ENCODE assay signal across 11 cellular contexts in genomic region chr18:51135795-51136194, GRCh38.
DNase-seq lines count a peak whose midpoint lies in the region; ATAC-seq and TF ChIP-seq lines count a peak whose summit lies in the region.
"Had no signal": no experiment of that assay in that cellular context is flagged by ENCODE, and none has a peak within 500 bp of the region (broad histone marks: within the 10 kb centered on the region; RNA-seq: fewer than 3 reads in every experiment).

No MANE protein-coding gene starts in this region.

- ATAC-seq in HG02571 (IDR thresholded peaks at IDR 0.05; ENCODE audit: unreplicated experiment) = no peak
- ATAC-seq: left lobe of liver had no signal

- in situ Hi-C loops in astrocyte of the spinal cord (cut with HindIII; ENCODE audit: low sequenced_read_pairs) = no loop called here

- no peak overlapping the region for H3K4me3 Mint-ChIP-seq in activated CD4-positive, alpha-beta T cell treated with anti-CD3 and anti-CD28 coated beads, Interleukin-2, amount 10 ng/mL, durations not matched to agents 7 days and 5 days
- peak overlapping the region; percentile 86; the same call in 1 of the 2 replicates for H3K4me3 Mint-ChIP-seq in HFFc6
- H3K4me3 Mint-ChIP-seq: dendritic cell treated with granulocyte-macrophage colony-stimulating factor and Interleukin-4, amounts not matched to agents 40 ng/mL and 50 ng/mL, for 4 days had no signal

- peak overlapping the region; percentile 77 for H3K4me2 ChIP-seq in skeletal muscle satellite cell (ENCODE audit: low read length)

- H3K27me3 ChIP-seq in skeletal muscle satellite cell (ENCODE audit: control insufficient read depth, insufficient read depth, low read length) = no peaks in the 10 kb centered on the region

- no peak overlapping the region for H3K9ac ChIP-seq in skeletal muscle satellite cell (ENCODE audit: low read depth, low read length)

- peak; percentile 58 for TF ChIP-seq CTCF in HFFc6 (IDR thresholded peaks at IDR 0.05)
- TF ChIP-seq CTCF in astrocyte of the spinal cord (IDR thresholded peaks at IDR 0.05; ENCODE audit: low read depth, low read length) = peak; percentile 38

- no peaks in the 10 kb centered on the region for H3K9me3 ChIP-seq in skeletal muscle satellite cell (replicated peaks; ENCODE audit: low read length)

- no peaks in the 10 kb centered on the region for H3K9me3 Mint-ChIP-seq in activated CD4-positive, alpha-beta T cell treated with anti-CD3 and anti-CD28 coated beads, Interleukin-2, amount 10 ng/mL, durations not matched to agents 7 days and 5 days
- H3K9me3 Mint-ChIP-seq in HFFc6 = no peaks in the 10 kb centered on the region
- H3K9me3 Mint-ChIP-seq: dendritic cell treated with granulocyte-macrophage colony-stimulating factor and Interleukin-4, amounts not matched to agents 40 ng/mL and 50 ng/mL, for 4 days had no signal

- H3K4me3 ChIP-seq in astrocyte of the spinal cord (ENCODE audit: low read depth, low read length) (no peak overlapping the region), skeletal muscle satellite cell (ENCODE audit: low read length) (no peak overlapping the region)

- no peaks in the 10 kb centered on the region for H3K36me3 Mint-ChIP-seq in activated CD4-positive, alpha-beta T cell treated with anti-CD3 and anti-CD28 coated beads, Interleukin-2, amount 10 ng/mL, durations not matched to agents 7 days and 5 days (ENCODE audit: low read depth)
- no peaks in the 10 kb centered on the region for H3K36me3 Mint-ChIP-seq in HFFc6 (ENCODE audit: low read depth)

- no peaks in the 10 kb centered on the region for H3K36me3 ChIP-seq in skeletal muscle satellite cell (ENCODE audit: insufficient read depth, low read length)

- H3K4me1 Mint-ChIP-seq in activated CD4-positive, alpha-beta T cell treated with anti-CD3 and anti-CD28 coated beads, Interleukin-2, amount 10 ng/mL, durations not matched to agents 7 days and 5 days = no peaks in the 10 kb centered on the region
- peaks cover 23% of the 10 kb centered on the region for H3K4me1 Mint-ChIP-seq in HFFc6 (ENCODE audit: low read depth)

- peak; percentile 11 to 12 for DNase-seq in activated CD4-positive, alpha-beta T cell treated with anti-CD3 and anti-CD28 coated beads for 4 hours
- no peak for DNase-seq in activated CD4-positive, alpha-beta T cell treated with anti-CD3 and anti-CD28 coated beads, Interleukin-2, amount 10 ng/mL, durations not matched to agents 7 days and 5 days
- DNase-seq in HFFc6 (no peak), astrocyte of the spinal cord (ENCODE audit: low read depth, low spot score) (no peak), HPDE6-E6E7 (ENCODE audit: extremely low spot score) (no peak), ecto neural progenitor cell (ENCODE audit: low spot score) (no peak)
- DNase-seq: stimulated activated CD4-positive, alpha-beta T cell treated with anti-CD3 and anti-CD28 coated beads, Interleukin-4, amount 100 ng/mL, for 1 hour had no signal

- H3K4me1 ChIP-seq in skeletal muscle satellite cell (ENCODE audit: control insufficient read depth, insufficient read depth, low read length) = peaks cover 17% of the 10 kb centered on the region

- POLR2A ChIA-PET in activated CD4-positive, alpha-beta T cell treated with anti-CD3 and anti-CD28 coated beads, Interleukin-2, amount 10 ng/mL, durations not matched to agents 7 days and 5 days (lab: Charles Lee) = interaction anchor here (1.1 kb wide), 1 partner anchor 61 kb away, joined by 5 read pairs; no protein-coding TSS in a partner anchor

- H3K27ac Mint-ChIP-seq in activated CD4-positive, alpha-beta T cell treated with anti-CD3 and anti-CD28 coated beads, Interleukin-2, amount 10 ng/mL, durations not matched to agents 7 days and 5 days = no peak overlapping the region
- H3K27ac Mint-ChIP-seq in HFFc6 = peak overlapping the region; percentile 89
- H3K27ac Mint-ChIP-seq: dendritic cell treated with granulocyte-macrophage colony-stimulating factor and Interleukin-4, amounts not matched to agents 40 ng/mL and 50 ng/mL, for 4 days had no signal

- CTCF ChIA-PET in activated CD4-positive, alpha-beta T cell treated with anti-CD3 and anti-CD28 coated beads, Interleukin-2, amount 10 ng/mL, durations not matched to agents 7 days and 5 days (lab: Charles Lee) = interaction anchor here (1.5 kb wide), 1 partner anchor 21 kb away, joined by 3 read pairs; no protein-coding TSS in a partner anchor

- H3K27me3 Mint-ChIP-seq in activated CD4-positive, alpha-beta T cell treated with anti-CD3 and anti-CD28 coated beads, Interleukin-2, amount 10 ng/mL, durations not matched to agents 7 days and 5 days = no peaks in the 10 kb centered on the region
- no peaks in the 10 kb centered on the region; the same call in 1 of the 2 replicates for H3K27me3 Mint-ChIP-seq in HFFc6 (ENCODE audit: insufficient read depth)
- H3K27me3 Mint-ChIP-seq: dendritic cell treated with granulocyte-macrophage colony-stimulating factor and Interleukin-4, amounts not matched to agents 40 ng/mL and 50 ng/mL, for 4 days had no signal

Comparison
In these comparisons a context has a peak if more than half of its experiments do, and no peak if none do; other contexts are left out.
1. DNase-seq: peak in activated CD4-positive, alpha-beta T cell treated with anti-CD3 and anti-CD28 coated beads for 4 hours (2 of 2); none in activated CD4-positive, alpha-beta T cell treated with anti-CD3 and anti-CD28 coated beads, Interleukin-2, amount 10 ng/mL, durations not matched to agents 7 days and 5 days (single experiment), HFFc6 (single experiment), astrocyte of the spinal cord (single experiment), HPDE6-E6E7 (single experiment) and ecto neural progenitor cell (single experiment).